ENCODE assay signal across 8 cellular contexts in genomic region chr15:99631256-99631655, GRCh38.
DNase-seq lines count a peak whose midpoint lies in the region; ATAC-seq and TF ChIP-seq lines count a peak whose summit lies in the region.

No MANE protein-coding gene starts in this region.

- TF ChIP-seq CTCF in A673 (conservative IDR thresholded peaks at IDR 0.05; ENCODE audit: low read depth, low read length): no peak

- H3K27ac Mint-ChIP-seq in stimulated activated effector memory CD8-positive, alpha-beta T cell treated with anti-CD3 and anti-CD28 coated beads, Interleukin-12 subunit alpha, Interleukin-12 subunit beta, amount 100 ng/mL, for 72 hours: no peak overlapping the region

- 0 to 1% methylated on average over 2 of the region's 2 CpGs for WGBS in aorta, 2 donors

- peak; percentile 94 for ATAC-seq in GM19372 (IDR thresholded peaks at IDR 0.05; ENCODE audit: low read depth, unreplicated experiment)
- peak; percentile 88 for ATAC-seq in HG03280 (IDR thresholded peaks at IDR 0.05; ENCODE audit: unreplicated experiment)
- peak; percentile 44 for ATAC-seq in aorta (ENCODE audit: low FRiP score)
- ATAC-seq in stimulated activated effector memory CD8-positive, alpha-beta T cell treated with anti-CD3 and anti-CD28 coated beads, Interleukin-12 subunit alpha, Interleukin-12 subunit beta, amount 100 ng/mL, for 72 hours: no peak

- H3K9me3 Mint-ChIP-seq in stimulated activated effector memory CD8-positive, alpha-beta T cell treated with anti-CD3 and anti-CD28 coated beads, Interleukin-12 subunit alpha, Interleukin-12 subunit beta, amount 100 ng/mL, for 72 hours: peaks cover 8% of the 10 kb centered on the region

- H3K4me1 Mint-ChIP-seq in stimulated activated effector memory CD8-positive, alpha-beta T cell treated with anti-CD3 and anti-CD28 coated beads, Interleukin-12 subunit alpha, Interleukin-12 subunit beta, amount 100 ng/mL, for 72 hours: peaks cover 48% of the 10 kb centered on the region

- POLR2A ChIA-PET in A673 (lab: Charles Lee; ENCODE audit: low non-redundant PET): no interaction called here

- H3K9me3 ChIP-seq in A673 (ENCODE audit: low read depth, low read length, poor library complexity, severe bottlenecking) (no peaks in the 10 kb centered on the region), duodenal mucosa (ENCODE audit: control insufficient read depth in 1 of 2, low read length in 2 of 2) (no peaks in the 10 kb centered on the region), aorta (ENCODE audit: control insufficient read depth, low read length) (no peaks in the 10 kb centered on the region)

- H3K27ac ChIP-seq in A673 (ENCODE audit: low read depth, low read length, poor library complexity, severe bottlenecking) (no peak overlapping the region), duodenal mucosa (ENCODE audit: low read depth, low read length) (peak overlapping the region; percentile 5), aorta (ENCODE audit: low read depth in 1 of 2, low read length in 2 of 2) (no peak overlapping the region)

- H3K36me3 Mint-ChIP-seq in stimulated activated effector memory CD8-positive, alpha-beta T cell treated with anti-CD3 and anti-CD28 coated beads, Interleukin-12 subunit alpha, Interleukin-12 subunit beta, amount 100 ng/mL, for 72 hours: peaks cover 25% of the 10 kb centered on the region

- CTCF ChIA-PET in A673 (lab: Charles Lee): no interaction called here

- BruUV-seq in A673 (replicated peaks; lab: Mats Ljungman, UMichigan): no TSS peak

- H3K36me3 ChIP-seq in A673 (ENCODE audit: insufficient read depth, low read length, poor library complexity, severe bottlenecking): no peaks in the 10 kb centered on the region
- peaks cover 0 to 3% of the 10 kb centered on the region in 2 donors for H3K36me3 ChIP-seq in duodenal mucosa (ENCODE audit: control insufficient read depth in 1 of 2, insufficient read depth in 2 of 2, low read length in 2 of 2)
- H3K36me3 ChIP-seq in aorta (ENCODE audit: control insufficient read depth in 1 of 2, insufficient read depth in 2 of 2, low read length in 1 of 2): no peaks in the 10 kb centered on the region

- peak; percentile 48 for DNase-seq in A673 (ENCODE audit: low spot score)
- DNase-seq in aorta: no peak
- no peak for DNase-seq in superior temporal gyrus (ENCODE audit: extremely low spot score)
- no peak for DNase-seq in stimulated activated effector memory CD8-positive, alpha-beta T cell treated with anti-CD3 and anti-CD28 coated beads, Interleukin-12 subunit alpha, Interleukin-12 subunit beta, amount 100 ng/mL, for 72 hours (ENCODE audit: low spot score in 2 of 2)
- DNase-seq in NCI-H1417 (lab: John Stamatoyannopoulos, UW): no peak

- no peak overlapping the region for H3K4me3 ChIP-seq in A673 (ENCODE audit: low read depth, low read length, poor library complexity, severe bottlenecking)
- H3K4me3 ChIP-seq in duodenal mucosa (ENCODE audit: low read depth in 1 of 2, low read length in 2 of 2): no peak overlapping the region
- H3K4me3 ChIP-seq in aorta (ENCODE audit: low read length in 2 of 2): no peak overlapping the region

- H3K4me1 ChIP-seq in A673 (ENCODE audit: insufficient read depth, low read length, poor library complexity, severe bottlenecking) (peaks cover 29% of the 10 kb centered on the region), duodenal mucosa (ENCODE audit: control insufficient read depth in 1 of 2, insufficient read depth in 2 of 2, low read length in 2 of 2) (peaks cover 7 to 31% of the 10 kb centered on the region in 2 donors), aorta (ENCODE audit: control insufficient read depth in 1 of 2, insufficient read depth in 2 of 2, low read length in 2 of 2) (peaks cover 2 to 4% of the 10 kb centered on the region in 2 donors)

- H3K27me3 ChIP-seq in A673 (replicated peaks; ENCODE audit: insufficient read depth, low read depth, low read length, poor library complexity) (no peaks in the 10 kb centered on the region), duodenal mucosa (ENCODE audit: control insufficient read depth in 1 of 2, insufficient read depth in 2 of 2, low read length in 2 of 2) (no peaks in the 10 kb centered on the region), aorta (ENCODE audit: control insufficient read depth in 1 of 2, insufficient read depth in 2 of 2, low read length in 1 of 2) (no peaks in the 10 kb centered on the region)

- H3K4me3 Mint-ChIP-seq in stimulated activated effector memory CD8-positive, alpha-beta T cell treated with anti-CD3 and anti-CD28 coated beads, Interleukin-12 subunit alpha, Interleukin-12 subunit beta, amount 100 ng/mL, for 72 hours: no peak overlapping the region

- no peak overlapping the region for H3K9ac ChIP-seq in duodenal mucosa (ENCODE audit: low read depth in 1 of 2, low read length in 2 of 2)

- intact Hi-C loops in A673 (cut with micrococcal nuclease; ENCODE audit: unreplicated experiment): no loop called here
- intact Hi-C loops in aorta (cut with DNase I): no loop called here
